Comparison of ENCODE assay signal across 12 cellular contexts in the genomic region with DNA sequence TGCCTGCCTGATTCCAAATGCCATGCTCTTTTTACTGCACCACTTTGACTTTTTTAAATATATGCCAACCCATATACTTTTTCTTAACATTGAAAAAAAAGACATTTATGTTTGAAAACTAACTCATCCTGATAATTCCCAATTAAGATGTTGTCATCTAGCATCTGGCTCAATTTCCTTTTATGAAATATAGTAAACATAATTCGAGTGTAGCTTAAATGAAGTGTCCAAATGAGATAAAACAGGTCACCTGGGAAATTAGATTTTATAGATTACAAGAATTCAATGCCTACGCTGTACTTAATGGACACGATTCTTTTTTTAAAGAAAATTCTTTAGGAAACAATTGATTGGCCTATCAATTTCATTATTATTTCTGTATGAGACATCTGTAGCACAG. TPM values are rescaled to one million over a fixed set of nuclear protein-coding genes. Genes with fewer than 3 reads are reported as not detected.
"Had no signal": no experiment of that assay in that cellular context is flagged by ENCODE, and none has a peak within 500 bp of the region (broad histone marks: within the 10 kb centered on the region; RNA-seq: fewer than 3 reads in every experiment).

No MANE protein-coding gene starts in this region.

- H2AFZ ChIP-seq: GM23248, GM23338 had no signal

- H3K4me3 ChIP-seq: GM23248, GM23338, HAP-1 had no signal

- H3K27ac Mint-ChIP-seq: H9, HFFc6 had no signal

- H3K9me3 ChIP-seq: HAP-1 had no signal

- H3K9me3 Mint-ChIP-seq: GM23338, H9 had no signal

- H3K4me3 Mint-ChIP-seq: GM23338, H9, HFFc6 had no signal

- DNase-seq: GM23248, GOT3, H7, H9, HCEC 1CT, HFFc6 had no signal

- H3K36me3 ChIP-seq: HAP-1 had no signal

- H3K9ac ChIP-seq: GM23248 had no signal

- H3K4me2 ChIP-seq: GM23338 had no signal

- FAIRE-seq: H1, H54 had no signal

- ATAC-seq: HCT116 had no signal

- H3K27ac ChIP-seq: GM23248 had no signal

RNA-seq across cellular contexts. Expression of gene MDFIC2, which starts 2.8 kb away (rescaled TPM):
- total RNA-seq: GM23248, GM23338, H1, H4, H7, H9, HFFc6 had no signal
- polyA plus RNA-seq: GM23248, GM23338, H1 had no signal
